8 cellular contexts compared by ENCODE assay signal in genomic region chr3:121660356-121661171, GRCh38. TPM values are rescaled to one million over a fixed set of nuclear protein-coding genes. Genes with fewer than 3 reads are reported as not detected.
DNase-seq lines count a peak whose midpoint lies in the region; ATAC-seq, FAIRE-seq and TF ChIP-seq lines count a peak whose summit lies in the region.

Gene HCLS1, minus strand, starts transcription at chr3:121660903. Its CDS starts 2,556 bp downstream, at chr3:121658347.

- no peaks in the 10 kb centered on the region for H3K9me3 ChIP-seq in K562 (replicated peaks; ENCODE audit: control insufficient read depth, insufficient read depth, low read depth, low read length)

- 18% methylated on average over 9 of the region's 9 CpGs for WGBS in K562 (ENCODE audit: insufficient coverage, low coverage, missing lambda C conversion rate)

- TSS peak; percentile 75 for BruUV-seq in K562 (replicated peaks; lab: Mats Ljungman, UMichigan)

- in situ Hi-C loops in K562 (cut with MboI) = no loop called here

- DNase-seq in T-helper 22 cell (ENCODE audit: low read depth) (peak; percentile 55), K562 (ENCODE audit: extremely low read depth in 1 of 4, low spot score in 3 of 4) (peak in 2 of 4 experiments; percentile 30 to 36), medulla oblongata (ENCODE audit: extremely low spot score) (peak; percentile 68), epidermal melanocyte (ENCODE audit: insufficient read length, low spot score) (no peak), glutamatergic neuron (no peak)
- DNase-seq in stimulated activated CD8-positive, alpha-beta memory T cell treated with anti-CD3 and anti-CD28 coated beads, Interleukin-7, amount 100 ng/mL, for 48 hours (ENCODE audit: extremely low read depth in 1 of 2, low read depth in 1 of 2) = peak; percentile 37 to 53

- H3K4me1 ChIP-seq in K562 (replicated peaks in 1 of 2; ENCODE audit: control insufficient read depth in 2 of 2, insufficient read depth in 2 of 2, low read length in 2 of 2) = peaks cover 0 to 5% of the 10 kb centered on the region in 2 experiments; a peak in 3 of 5 replicates

- peak within 1 kb of the TSS; percentile 38 for H3K4me3 ChIP-seq in K562

- H3K27me3 Mint-ChIP-seq in glutamatergic neuron (ENCODE audit: unreplicated experiment) = no peaks in the 10 kb centered on the region

- no peak for TF ChIP-seq RAD21 in K562 (CRISPR knock-in tag; conservative IDR thresholded peaks at IDR 0.05 in 1 of 2, IDR thresholded peaks at IDR 0.05 in 1 of 2)

- TF ChIP-seq CTCF in K562 (IDR thresholded peaks at IDR 0.05 in 2 of 3, conservative IDR thresholded peaks at IDR 0.05 in 1 of 3; ENCODE audit: insufficient read depth in 2 of 3, low read depth in 1 of 3, low read length in 3 of 3) (no peak), glutamatergic neuron (IDR thresholded peaks at IDR 0.05; ENCODE audit: partially characterized antibody, unreplicated experiment) (no peak)

- no peaks in the 10 kb centered on the region for H3K9me3 Mint-ChIP-seq in glutamatergic neuron (ENCODE audit: unreplicated experiment)

- H3K4me3 Mint-ChIP-seq in glutamatergic neuron (ENCODE audit: unreplicated experiment) = no peak within 1 kb of the TSS

- no peak for FAIRE-seq in K562 (lab: Jason Lieb, UNC)

- H3K79me2 ChIP-seq in K562 (ENCODE audit: control insufficient read depth, insufficient read depth, low read length) = no peaks in the 10 kb centered on the region

- peak; percentile 60; the same call in 1 of the 2 replicates for TF ChIP-seq POLR2A in K562 (conservative IDR thresholded peaks at IDR 0.05)

- CTCF ChIA-PET in K562 (lab: Yijun Ruan, JAX; ENCODE audit: low intra/inter-chr PET ratio) = no interaction called here

- H3K9me1 ChIP-seq in K562 (ENCODE audit: control insufficient read depth, insufficient read depth, low read length) = no peaks in the 10 kb centered on the region

- intact Hi-C loops in K562 (cut with micrococcal nuclease) = no loop called here

- peak; percentile 78 for ATAC-seq in GM19043 (IDR thresholded peaks at IDR 0.05; ENCODE audit: low read depth, unreplicated experiment)
- peak; percentile 75 for ATAC-seq in HG03103 (IDR thresholded peaks at IDR 0.05; ENCODE audit: low read depth, unreplicated experiment)
- ATAC-seq in K562 = peak; percentile 83

- peaks cover 4% of the 10 kb centered on the region for H3K36me3 Mint-ChIP-seq in glutamatergic neuron (ENCODE audit: unreplicated experiment)

- peak within 1 kb of the TSS; percentile 74 for H3K4me2 ChIP-seq in K562 (ENCODE audit: insufficient read depth, low read length)

- peak within 1 kb of the TSS; percentile 74; the same call in 2 of the 3 replicates for H3K27ac ChIP-seq in K562 (ENCODE audit: extremely low read depth, low read depth, low read length)

- POLR2A ChIA-PET in K562 (lab: Yijun Ruan, JAX) = interaction anchor here (0.6 to 1.0 kb wide), 2 partner anchors 9 to 40 kb away, joined by 3 to 4 read pairs; no protein-coding TSS in a partner anchor

- no peak for TF ChIP-seq EP300 in K562 (IDR thresholded peaks at IDR 0.05; ENCODE audit: low read length)

- H3K27ac Mint-ChIP-seq in glutamatergic neuron (ENCODE audit: unreplicated experiment) = no peak within 1 kb of the TSS

- no peaks in the 10 kb centered on the region for H4K20me1 ChIP-seq in K562 (replicated peaks; ENCODE audit: control insufficient read depth, insufficient read depth, low read length)

- no peaks in the 10 kb centered on the region for H3K27me3 ChIP-seq in K562 (ENCODE audit: control insufficient read depth in 2 of 2, insufficient read depth in 2 of 2, low read length in 2 of 2)

- H2AFZ ChIP-seq in K562 (ENCODE audit: low read depth, low read length) = peak within 1 kb of the TSS; percentile 96

- no peaks in the 10 kb centered on the region for H3K4me1 Mint-ChIP-seq in glutamatergic neuron (ENCODE audit: low read depth, unreplicated experiment)

- H3K9ac ChIP-seq in K562 (ENCODE audit: insufficient read depth in 1 of 2, low read depth in 2 of 2, low read length in 2 of 2) = peak within 1 kb of the TSS; percentile 43 to 58; a peak in 3 of 4 replicates

- peaks cover 6% of the 10 kb centered on the region; the same call in 1 of the 3 replicates for H3K36me3 ChIP-seq in K562 (ENCODE audit: control insufficient read depth, insufficient read depth, low read length)

TF ChIP-seq in K562, 482 proteins besides CTCF, POLR2A, EP300 and RAD21 (continues in another document):
- TF ChIP-seq ETV1 (tag; conservative IDR thresholded peaks at IDR 0.05; ENCODE audit: low read depth) = peak; percentile 37
- peak; percentile 52 for TF ChIP-seq L3MBTL2 (IDR thresholded peaks at IDR 0.05)
- TF ChIP-seq ZBTB12 (CRISPR knock-in tag; IDR thresholded peaks at IDR 0.05) = peak; percentile 43
- TF ChIP-seq RERE (CRISPR knock-in tag; IDR thresholded peaks at IDR 0.05; ENCODE audit: borderline replicate concordance) = no peak
- no peak for TF ChIP-seq TGIF2 (CRISPR knock-in tag; IDR thresholded peaks at IDR 0.05)
- TF ChIP-seq ZNF584 (CRISPR knock-in tag; IDR thresholded peaks at IDR 0.05; ENCODE audit: low read depth) = peak; percentile 57; the same call in 1 of the 2 replicates

RNA-seq across cellular contexts. Expression of gene HCLS1, which starts in this region (rescaled TPM):
- 12.2 and 31.6 TPM in 2 replicates for total RNA-seq in K562 (2011; cell fraction: chromatin; rRNA removed; ENCODE audit: low replicate concordance)
- 6.3 and 9.2 TPM in 2 replicates for total RNA-seq in K562 (2011; cell fraction: nucleolus; rRNA removed)
- total RNA-seq in K562 (2011; cell fraction: nucleoplasm; rRNA removed) = 18.6 and 21.1 TPM in 2 replicates
- total RNA-seq in K562 (2014; rRNA removed) (26.0 and 29.6 TPM in 2 replicates), K562 (2014; rRNA removed; fragmentation: Illumina TruSeq; extraction: Trizol) (20.4 and 21.9 TPM in 2 replicates), K562 (2015; rRNA removed; fragmentation: Illumina TruSeq; extraction: Trizol) (29.7 and 31.4 TPM in 2 replicates), K562 (2021) (20.6 and 22.0 TPM in 2 replicates), glutamatergic neuron (ENCODE audit: unreplicated experiment) (not detected)
- polyA plus RNA-seq in K562 (2011; rRNA removed) (17.0 and 49.0 TPM in 2 replicates), K562 (2014; fragmentation: Illumina TruSeq; extraction: Trizol) (31.1 and 34.1 TPM in 2 replicates), K562 (2014; fragmentation: Nextera tagmentation; extraction: Ambion mirVana) (10 to 100 TPM in 1 of 2 experiments, 1 to 10 TPM in 1; 4.8 to 12.2 TPM), K562 (2014; rRNA removed) (26.0 and 31.0 TPM in 2 replicates)
- 12.0 and 43.9 TPM in 2 replicates for polyA plus RNA-seq in K562 (2011; cell fraction: cytosol; rRNA removed)
- 31.6 and 91.0 TPM in 2 replicates for polyA plus RNA-seq in K562 (2011; cell fraction: nucleus; rRNA removed)
- polyA plus RNA-seq in K562 (2012) = 27.6 and 68.3 TPM in 2 replicates
- 21.9 and 61.1 TPM in 2 replicates for polyA minus RNA-seq in K562 (2011; rRNA and poly(A)+ RNA removed)
- 4.7 and 14.6 TPM in 2 replicates for polyA minus RNA-seq in K562 (2011; cell fraction: cytosol; rRNA and poly(A)+ RNA removed)
- 7.9 and 36.7 TPM in 2 replicates for polyA minus RNA-seq in K562 (2011; cell fraction: nucleus; rRNA and poly(A)+ RNA removed)

Comparison
In these comparisons a context has a peak if more than half of its experiments do, and no peak if none do; other contexts are left out.
1. DNase-seq: peak in T-helper 22 cell (single experiment), medulla oblongata (single experiment) and stimulated activated CD8-positive, alpha-beta memory T cell treated with anti-CD3 and anti-CD28 coated beads, Interleukin-7, amount 100 ng/mL, for 48 hours (2 of 2); none in epidermal melanocyte (single experiment) and glutamatergic neuron (single experiment).
2. Peak in every context shown above with its lines, with median percentiles within 50 percentile points of each other: ATAC-seq.